1 cellular context compared by ENCODE assay signal in the genomic region with DNA sequence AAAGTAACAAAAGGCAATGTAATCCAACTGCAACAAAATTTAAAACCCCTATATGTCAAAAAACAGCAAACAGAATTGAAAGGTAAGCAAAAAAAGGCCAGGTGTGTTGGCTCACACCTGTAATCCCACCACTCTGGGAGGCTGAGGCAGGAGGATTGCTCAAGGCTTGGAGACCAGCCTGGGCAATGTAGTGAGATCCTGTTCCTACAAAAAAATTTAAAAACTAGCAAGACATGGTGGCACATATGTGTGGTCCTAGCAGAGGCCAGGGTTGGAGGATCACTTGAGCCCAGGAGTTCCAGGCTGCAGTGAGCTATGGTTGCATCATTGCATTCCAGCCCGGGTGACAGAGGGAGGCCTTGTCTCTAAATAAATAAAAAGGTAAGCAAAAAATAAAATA.
A peak's percentile ranks its signal among the peaks of the same experiment; 100 is the strongest.
TF ChIP-seq lines count a peak whose summit lies in the region.

No MANE protein-coding gene starts in this region.

TF ChIP-seq in HepG2, 621 proteins besides CTCF, POLR2A, EP300 and RAD21 (continued from another document and continues in another):
- TF ChIP-seq, protein P1, sequence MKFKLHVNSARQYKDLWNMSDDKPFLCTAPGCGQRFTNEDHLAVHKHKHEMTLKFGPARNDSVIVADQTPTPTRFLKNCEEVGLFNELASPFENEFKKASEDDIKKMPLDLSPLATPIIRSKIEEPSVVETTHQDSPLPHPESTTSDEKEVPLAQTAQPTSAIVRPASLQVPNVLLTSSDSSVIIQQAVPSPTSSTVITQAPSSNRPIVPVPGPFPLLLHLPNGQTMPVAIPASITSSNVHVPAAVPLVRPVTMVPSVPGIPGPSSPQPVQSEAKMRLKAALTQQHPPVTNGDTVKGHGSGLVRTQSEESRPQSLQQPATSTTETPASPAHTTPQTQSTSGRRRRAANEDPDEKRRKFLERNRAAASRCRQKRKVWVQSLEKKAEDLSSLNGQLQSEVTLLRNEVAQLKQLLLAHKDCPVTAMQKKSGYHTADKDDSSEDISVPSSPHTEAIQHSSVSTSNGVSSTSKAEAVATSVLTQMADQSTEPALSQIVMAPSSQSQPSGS (CRISPR knock-in tag; IDR thresholded peaks at IDR 0.05): peak; percentile 73; the same call in 1 of the 2 replicates
- TF ChIP-seq IRF2 (CRISPR knock-in tag; IDR thresholded peaks at IDR 0.05): no peak
- peak; percentile 51; the same call in 1 of the 2 replicates for TF ChIP-seq POGZ (CRISPR knock-in tag; IDR thresholded peaks at IDR 0.05)
- peak; percentile 78; the same call in 1 of the 2 replicates for TF ChIP-seq CEBPB (IDR thresholded peaks at IDR 0.05; ENCODE audit: borderline replicate concordance, low read depth, low read length)
- no peak for TF ChIP-seq NFIB (CRISPR knock-in tag; IDR thresholded peaks at IDR 0.05; ENCODE audit: borderline replicate concordance)
- no peak for TF ChIP-seq ZNF432 (CRISPR knock-in tag; IDR thresholded peaks at IDR 0.05; ENCODE audit: borderline replicate concordance)
- TF ChIP-seq ZNF17 (CRISPR knock-in tag; IDR thresholded peaks at IDR 0.05): no peak
- TF ChIP-seq RBM22 (optimal IDR thresholded peaks at IDR 0.05; ENCODE audit: low read length): no peak
- peak; percentile 93 for TF ChIP-seq TEAD3 (CRISPR knock-in tag; optimal IDR thresholded peaks at IDR 0.05; ENCODE audit: borderline replicate concordance)
- TF ChIP-seq ZNF788 (CRISPR knock-in tag; IDR thresholded peaks at IDR 0.05; ENCODE audit: borderline replicate concordance): no peak
- 0 out of 2 replicates have a peak, but pooled peaks have one; percentile 14 for TF ChIP-seq ZMYM4 (CRISPR knock-in tag; IDR thresholded peaks at IDR 0.05)
- TF ChIP-seq ZNF451 (CRISPR knock-in tag; IDR thresholded peaks at IDR 0.05): no peak
- peak; percentile 71 for TF ChIP-seq MAFF (IDR thresholded peaks at IDR 0.05; ENCODE audit: low read depth, low read length)
- no peak for TF ChIP-seq KAT2B (IDR thresholded peaks at IDR 0.05; ENCODE audit: borderline replicate concordance, low read depth, low read length)
- no peak for TF ChIP-seq MED8 (CRISPR knock-in tag; IDR thresholded peaks at IDR 0.05; ENCODE audit: insufficient replicate concordance)
- peak; percentile 42 for TF ChIP-seq ATF7 (IDR thresholded peaks at IDR 0.05)
- TF ChIP-seq ATF7 (CRISPR knock-in tag; IDR thresholded peaks at IDR 0.05): no peak
- TF ChIP-seq, protein P2, sequence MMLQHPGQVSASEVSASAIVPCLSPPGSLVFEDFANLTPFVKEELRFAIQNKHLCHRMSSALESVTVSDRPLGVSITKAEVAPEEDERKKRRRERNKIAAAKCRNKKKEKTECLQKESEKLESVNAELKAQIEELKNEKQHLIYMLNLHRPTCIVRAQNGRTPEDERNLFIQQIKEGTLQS (CRISPR knock-in tag; IDR thresholded peaks at IDR 0.05): peak; percentile 87
- TF ChIP-seq, protein P3, sequence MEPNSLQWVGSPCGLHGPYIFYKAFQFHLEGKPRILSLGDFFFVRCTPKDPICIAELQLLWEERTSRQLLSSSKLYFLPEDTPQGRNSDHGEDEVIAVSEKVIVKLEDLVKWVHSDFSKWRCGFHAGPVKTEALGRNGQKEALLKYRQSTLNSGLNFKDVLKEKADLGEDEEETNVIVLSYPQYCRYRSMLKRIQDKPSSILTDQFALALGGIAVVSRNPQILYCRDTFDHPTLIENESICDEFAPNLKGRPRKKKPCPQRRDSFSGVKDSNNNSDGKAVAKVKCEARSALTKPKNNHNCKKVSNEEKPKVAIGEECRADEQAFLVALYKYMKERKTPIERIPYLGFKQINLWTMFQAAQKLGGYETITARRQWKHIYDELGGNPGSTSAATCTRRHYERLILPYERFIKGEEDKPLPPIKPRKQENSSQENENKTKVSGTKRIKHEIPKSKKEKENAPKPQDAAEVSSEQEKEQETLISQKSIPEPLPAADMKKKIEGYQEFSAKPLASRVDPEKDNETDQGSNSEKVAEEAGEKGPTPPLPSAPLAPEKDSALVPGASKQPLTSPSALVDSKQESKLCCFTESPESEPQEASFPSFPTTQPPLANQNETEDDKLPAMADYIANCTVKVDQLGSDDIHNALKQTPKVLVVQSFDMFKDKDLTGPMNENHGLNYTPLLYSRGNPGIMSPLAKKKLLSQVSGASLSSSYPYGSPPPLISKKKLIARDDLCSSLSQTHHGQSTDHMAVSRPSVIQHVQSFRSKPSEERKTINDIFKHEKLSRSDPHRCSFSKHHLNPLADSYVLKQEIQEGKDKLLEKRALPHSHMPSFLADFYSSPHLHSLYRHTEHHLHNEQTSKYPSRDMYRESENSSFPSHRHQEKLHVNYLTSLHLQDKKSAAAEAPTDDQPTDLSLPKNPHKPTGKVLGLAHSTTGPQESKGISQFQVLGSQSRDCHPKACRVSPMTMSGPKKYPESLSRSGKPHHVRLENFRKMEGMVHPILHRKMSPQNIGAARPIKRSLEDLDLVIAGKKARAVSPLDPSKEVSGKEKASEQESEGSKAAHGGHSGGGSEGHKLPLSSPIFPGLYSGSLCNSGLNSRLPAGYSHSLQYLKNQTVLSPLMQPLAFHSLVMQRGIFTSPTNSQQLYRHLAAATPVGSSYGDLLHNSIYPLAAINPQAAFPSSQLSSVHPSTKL (CRISPR knock-in tag; IDR thresholded peaks at IDR 0.05): peak; percentile 60
- no peak for TF ChIP-seq RARA (CRISPR knock-in tag; IDR thresholded peaks at IDR 0.05)
- no peak for TF ChIP-seq ZNF556 (CRISPR knock-in tag; IDR thresholded peaks at IDR 0.05; ENCODE audit: borderline replicate concordance)
- TF ChIP-seq ZBTB7A (CRISPR knock-in tag; IDR thresholded peaks at IDR 0.05): no peak
- no peak for TF ChIP-seq U2AF2 (IDR thresholded peaks at IDR 0.05; ENCODE audit: low read depth, low read length)
- TF ChIP-seq ADNP (CRISPR knock-in tag; IDR thresholded peaks at IDR 0.05): no peak
- TF ChIP-seq SOX13 (IDR thresholded peaks at IDR 0.05): no peak
- TF ChIP-seq SOX13 (CRISPR knock-in tag; conservative IDR thresholded peaks at IDR 0.05 in 1 of 2, IDR thresholded peaks at IDR 0.05 in 1 of 2): peak in 1 of 2 experiments; percentile 23; a peak in 1 of 4 replicates
- peak; percentile 28; the same call in 1 of the 2 replicates for TF ChIP-seq SAP130 (CRISPR knock-in tag; IDR thresholded peaks at IDR 0.05; ENCODE audit: low read depth)
- no peak for TF ChIP-seq SMAD1 (CRISPR knock-in tag; IDR thresholded peaks at IDR 0.05; ENCODE audit: borderline replicate concordance, low read depth)
- TF ChIP-seq ZNF615 (CRISPR knock-in tag; IDR thresholded peaks at IDR 0.05; ENCODE audit: borderline replicate concordance): no peak
- TF ChIP-seq AKAP8 (CRISPR knock-in tag; IDR thresholded peaks at IDR 0.05): no peak
- peak; percentile 61 for TF ChIP-seq ZMYM3 (CRISPR knock-in tag; IDR thresholded peaks at IDR 0.05)
- no peak for TF ChIP-seq PHF8 (CRISPR knock-in tag; IDR thresholded peaks at IDR 0.05)
- TF ChIP-seq CEBPG (CRISPR knock-in tag; IDR thresholded peaks at IDR 0.05): peak; percentile 88
- TF ChIP-seq RCOR2 (CRISPR knock-in tag; IDR thresholded peaks at IDR 0.05): 0 out of 2 replicates have a peak, but pooled peaks have one; percentile 17
- TF ChIP-seq, protein P4, sequence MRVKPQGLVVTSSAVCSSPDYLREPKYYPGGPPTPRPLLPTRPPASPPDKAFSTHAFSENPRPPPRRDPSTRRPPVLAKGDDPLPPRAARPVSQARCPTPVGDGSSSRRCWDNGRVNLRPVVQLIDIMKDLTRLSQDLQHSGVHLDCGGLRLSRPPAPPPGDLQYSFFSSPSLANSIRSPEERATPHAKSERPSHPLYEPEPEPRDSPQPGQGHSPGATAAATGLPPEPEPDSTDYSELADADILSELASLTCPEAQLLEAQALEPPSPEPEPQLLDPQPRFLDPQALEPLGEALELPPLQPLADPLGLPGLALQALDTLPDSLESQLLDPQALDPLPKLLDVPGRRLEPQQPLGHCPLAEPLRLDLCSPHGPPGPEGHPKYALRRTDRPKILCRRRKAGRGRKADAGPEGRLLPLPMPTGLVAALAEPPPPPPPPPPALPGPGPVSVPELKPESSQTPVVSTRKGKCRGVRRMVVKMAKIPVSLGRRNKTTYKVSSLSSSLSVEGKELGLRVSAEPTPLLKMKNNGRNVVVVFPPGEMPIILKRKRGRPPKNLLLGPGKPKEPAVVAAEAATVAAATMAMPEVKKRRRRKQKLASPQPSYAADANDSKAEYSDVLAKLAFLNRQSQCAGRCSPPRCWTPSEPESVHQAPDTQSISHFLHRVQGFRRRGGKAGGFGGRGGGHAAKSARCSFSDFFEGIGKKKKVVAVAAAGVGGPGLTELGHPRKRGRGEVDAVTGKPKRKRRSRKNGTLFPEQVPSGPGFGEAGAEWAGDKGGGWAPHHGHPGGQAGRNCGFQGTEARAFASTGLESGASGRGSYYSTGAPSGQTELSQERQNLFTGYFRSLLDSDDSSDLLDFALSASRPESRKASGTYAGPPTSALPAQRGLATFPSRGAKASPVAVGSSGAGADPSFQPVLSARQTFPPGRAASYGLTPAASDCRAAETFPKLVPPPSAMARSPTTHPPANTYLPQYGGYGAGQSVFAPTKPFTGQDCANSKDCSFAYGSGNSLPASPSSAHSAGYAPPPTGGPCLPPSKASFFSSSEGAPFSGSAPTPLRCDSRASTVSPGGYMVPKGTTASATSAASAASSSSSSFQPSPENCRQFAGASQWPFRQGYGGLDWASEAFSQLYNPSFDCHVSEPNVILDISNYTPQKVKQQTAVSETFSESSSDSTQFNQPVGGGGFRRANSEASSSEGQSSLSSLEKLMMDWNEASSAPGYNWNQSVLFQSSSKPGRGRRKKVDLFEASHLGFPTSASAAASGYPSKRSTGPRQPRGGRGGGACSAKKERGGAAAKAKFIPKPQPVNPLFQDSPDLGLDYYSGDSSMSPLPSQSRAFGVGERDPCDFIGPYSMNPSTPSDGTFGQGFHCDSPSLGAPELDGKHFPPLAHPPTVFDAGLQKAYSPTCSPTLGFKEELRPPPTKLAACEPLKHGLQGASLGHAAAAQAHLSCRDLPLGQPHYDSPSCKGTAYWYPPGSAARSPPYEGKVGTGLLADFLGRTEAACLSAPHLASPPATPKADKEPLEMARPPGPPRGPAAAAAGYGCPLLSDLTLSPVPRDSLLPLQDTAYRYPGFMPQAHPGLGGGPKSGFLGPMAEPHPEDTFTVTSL (CRISPR knock-in tag; IDR thresholded peaks at IDR 0.05; ENCODE audit: borderline replicate concordance): 0 out of 2 replicates have a peak, but pooled peaks have one; percentile 15
- TF ChIP-seq, protein P5, sequence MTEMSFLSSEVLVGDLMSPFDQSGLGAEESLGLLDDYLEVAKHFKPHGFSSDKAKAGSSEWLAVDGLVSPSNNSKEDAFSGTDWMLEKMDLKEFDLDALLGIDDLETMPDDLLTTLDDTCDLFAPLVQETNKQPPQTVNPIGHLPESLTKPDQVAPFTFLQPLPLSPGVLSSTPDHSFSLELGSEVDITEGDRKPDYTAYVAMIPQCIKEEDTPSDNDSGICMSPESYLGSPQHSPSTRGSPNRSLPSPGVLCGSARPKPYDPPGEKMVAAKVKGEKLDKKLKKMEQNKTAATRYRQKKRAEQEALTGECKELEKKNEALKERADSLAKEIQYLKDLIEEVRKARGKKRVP (CRISPR knock-in tag; IDR thresholded peaks at IDR 0.05): peak in 1 of 2 experiments; percentile 93; a peak in 2 of 4 replicates
- TF ChIP-seq, protein P6, sequence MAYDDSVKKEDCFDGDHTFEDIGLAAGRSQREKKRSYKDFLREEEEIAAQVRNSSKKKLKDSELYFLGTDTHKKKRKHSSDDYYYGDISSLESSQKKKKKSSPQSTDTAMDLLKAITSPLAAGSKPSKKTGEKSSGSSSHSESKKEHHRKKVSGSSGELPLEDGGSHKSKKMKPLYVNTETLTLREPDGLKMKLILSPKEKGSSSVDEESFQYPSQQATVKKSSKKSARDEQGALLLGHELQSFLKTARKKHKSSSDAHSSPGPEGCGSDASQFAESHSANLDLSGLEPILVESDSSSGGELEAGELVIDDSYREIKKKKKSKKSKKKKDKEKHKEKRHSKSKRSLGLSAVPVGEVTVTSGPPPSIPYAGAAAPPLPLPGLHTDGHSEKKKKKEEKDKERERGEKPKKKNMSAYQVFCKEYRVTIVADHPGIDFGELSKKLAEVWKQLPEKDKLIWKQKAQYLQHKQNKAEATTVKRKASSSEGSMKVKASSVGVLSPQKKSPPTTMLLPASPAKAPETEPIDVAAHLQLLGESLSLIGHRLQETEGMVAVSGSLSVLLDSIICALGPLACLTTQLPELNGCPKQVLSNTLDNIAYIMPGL (CRISPR knock-in tag; IDR thresholded peaks at IDR 0.05; ENCODE audit: borderline replicate concordance in 1 of 2, low read depth in 1 of 2): no peak
- no peak for TF ChIP-seq ZNF510 (CRISPR knock-in tag; IDR thresholded peaks at IDR 0.05; ENCODE audit: low read depth)
- peak; percentile 60; the same call in 1 of the 2 replicates for TF ChIP-seq SALL1 (CRISPR knock-in tag; IDR thresholded peaks at IDR 0.05)
- peak; percentile 64; the same call in 1 of the 2 replicates for TF ChIP-seq GATAD2A (CRISPR knock-in tag; IDR thresholded peaks at IDR 0.05)
- TF ChIP-seq KDM4B (CRISPR knock-in tag; IDR thresholded peaks at IDR 0.05): no peak
- no peak for TF ChIP-seq ATF7-NPFF (CRISPR knock-in tag; IDR thresholded peaks at IDR 0.05; ENCODE audit: low read depth)
- peak; percentile 51 for TF ChIP-seq FOSL2 (CRISPR knock-in tag; IDR thresholded peaks at IDR 0.05)
- TF ChIP-seq ZNF644 (CRISPR knock-in tag; IDR thresholded peaks at IDR 0.05; ENCODE audit: low read depth): peak; percentile 46; the same call in 1 of the 2 replicates
- peak; percentile 63 for TF ChIP-seq MED1 (CRISPR knock-in tag; IDR thresholded peaks at IDR 0.05)
- no peak for TF ChIP-seq HNRNPUL1 (IDR thresholded peaks at IDR 0.05; ENCODE audit: low read depth, low read length)
- TF ChIP-seq ZEB1 (IDR thresholded peaks at IDR 0.05; ENCODE audit: insufficient replicate concordance, low read depth): no peak
- peak; percentile 93 for TF ChIP-seq ZNF121 (CRISPR knock-in tag; IDR thresholded peaks at IDR 0.05)
- no peak for TF ChIP-seq KLF12 (CRISPR knock-in tag; IDR thresholded peaks at IDR 0.05; ENCODE audit: borderline replicate concordance)
- no peak for TF ChIP-seq MYNN (CRISPR knock-in tag; IDR thresholded peaks at IDR 0.05; ENCODE audit: low read depth)
- TF ChIP-seq MAFK (conservative IDR thresholded peaks at IDR 0.05 in 1 of 2, IDR thresholded peaks at IDR 0.05 in 1 of 2; ENCODE audit: low read length in 2 of 2): peak; percentile 58 to 69
- TF ChIP-seq ZSCAN22 (CRISPR knock-in tag; IDR thresholded peaks at IDR 0.05): no peak
- TF ChIP-seq, protein P7, sequence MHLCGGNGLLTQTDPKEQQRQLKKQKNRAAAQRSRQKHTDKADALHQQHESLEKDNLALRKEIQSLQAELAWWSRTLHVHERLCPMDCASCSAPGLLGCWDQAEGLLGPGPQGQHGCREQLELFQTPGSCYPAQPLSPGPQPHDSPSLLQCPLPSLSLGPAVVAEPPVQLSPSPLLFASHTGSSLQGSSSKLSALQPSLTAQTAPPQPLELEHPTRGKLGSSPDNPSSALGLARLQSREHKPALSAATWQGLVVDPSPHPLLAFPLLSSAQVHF (CRISPR knock-in tag; IDR thresholded peaks at IDR 0.05): no peak
- TF ChIP-seq ZNF816 (CRISPR knock-in tag; IDR thresholded peaks at IDR 0.05; ENCODE audit: borderline replicate concordance): no peak
- no peak for TF ChIP-seq ISL2 (CRISPR knock-in tag; IDR thresholded peaks at IDR 0.05)
